29 cellular contexts compared by ENCODE assay signal in the genomic region with DNA sequence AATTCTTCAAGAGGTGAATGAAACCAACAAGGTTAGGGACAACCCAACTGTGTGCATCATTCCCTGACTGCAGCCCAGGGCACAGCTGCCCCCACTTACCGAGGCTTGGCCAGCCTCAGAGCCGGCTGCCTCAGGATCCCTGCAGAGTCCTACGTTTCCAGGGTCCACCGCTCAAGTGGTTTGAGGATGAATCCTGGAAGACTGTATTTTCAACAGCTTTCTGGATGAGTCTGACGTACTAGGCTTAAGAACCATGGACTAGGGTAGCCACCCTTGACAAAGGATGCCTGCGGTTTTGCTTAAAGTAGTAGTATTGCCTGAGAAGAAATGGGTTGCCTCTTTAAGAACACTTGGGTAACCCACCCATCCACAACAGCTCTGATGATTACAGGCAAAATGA.
"Had no signal": no experiment of that assay in that cellular context is flagged by ENCODE, and none has a peak within 500 bp of the region (broad histone marks: within the 10 kb centered on the region; RNA-seq: fewer than 3 reads in every experiment).

No MANE protein-coding gene starts in this region.

- H3K4me1 Mint-ChIP-seq: stimulated activated effector memory CD8-positive, alpha-beta T cell treated with anti-CD3 and anti-CD28 coated beads, Interleukin-12 subunit alpha, Interleukin-12 subunit beta, amount 100 ng/mL, for 72 hours; stimulated activated memory B cell treated with anti-CD40 and anti-IgM and Interleukin-4, amounts not matched to agents 10 μg/mL and 1 μg/mL and 100 μg/mL, for 72 hours; stimulated activated naive B cell treated with anti-CD40 and anti-IgM and Interleukin-4, amounts not matched to agents 10 μg/mL and 1 μg/mL and 100 μg/mL, for 72 hours; stimulated activated naive CD8-positive, alpha-beta T cell treated with anti-CD3 and anti-CD28 coated beads, Interleukin-15, amount 100 ng/mL, for 72 hours had no signal

- H3K27me3 ChIP-seq: stomach, suprapubic skin, testis, thyroid gland, tibial artery, tibial nerve, transverse colon, upper lobe of left lung, upper lobe of right lung, uterus, vagina had no signal

- ATAC-seq: stimulated activated effector memory CD8-positive, alpha-beta T cell treated with anti-CD3 and anti-CD28 coated beads, Interleukin-12 subunit alpha, Interleukin-12 subunit beta, amount 100 ng/mL, for 72 hours; stimulated activated memory B cell treated with anti-CD40 and anti-IgM and Interleukin-4, amounts not matched to agents 10 μg/mL and 1 μg/mL and 100 μg/mL, for 72 hours; stimulated activated naive B cell treated with anti-CD40 and anti-IgM and Interleukin-4, amounts not matched to agents 10 μg/mL and 1 μg/mL and 100 μg/mL, for 72 hours; stimulated activated naive CD8-positive, alpha-beta T cell treated with anti-CD3 and anti-CD28 coated beads, Interleukin-15, amount 100 ng/mL, for 72 hours; stimulated activated naive CD8-positive, alpha-beta T cell treated with anti-CD3 and anti-CD28 coated beads, Interleukin-15, Interleukin-2, amounts not matched to agents 100 U/mL and 50 U/mL, for 24 hours; upper lobe of right lung had no signal

- H3K9me3 ChIP-seq: stomach, suprapubic skin, testis, thoracic aorta, thyroid gland, tibial artery, tibial nerve, transverse colon, upper lobe of left lung, upper lobe of right lung, uterus, vagina had no signal

- FAIRE-seq: urothelium cell line had no signal

- H3K36me3 Mint-ChIP-seq: stimulated activated effector memory CD8-positive, alpha-beta T cell treated with anti-CD3 and anti-CD28 coated beads, Interleukin-12 subunit alpha, Interleukin-12 subunit beta, amount 100 ng/mL, for 72 hours had no signal

- H3K36me3 ChIP-seq: suprapubic skin, thoracic aorta, thyroid gland, tibial artery, tibial nerve, transverse colon, upper lobe of left lung, upper lobe of right lung, uterus, vagina had no signal

- DNase-seq: stimulated activated CD4-positive, alpha-beta T cell treated with anti-CD3 and anti-CD28 coated beads, Interleukin-2, amount 100 ng/mL, for 48 hours; stimulated activated CD4-positive, alpha-beta T cell treated with anti-CD3 and anti-CD28 coated beads, Interleukin-4, amount 100 ng/mL, for 1 hour; stimulated activated CD4-positive, alpha-beta T cell treated with anti-CD3 and anti-CD28 coated beads, Interleukin-4, amount 100 ng/mL, for 24 hours; stimulated activated CD4-positive, alpha-beta T cell treated with anti-CD3 and anti-CD28 coated beads, Interleukin-4, amount 100 ng/mL, for 4 hours; stimulated activated CD8-positive, alpha-beta memory T cell treated with anti-CD3 and anti-CD28 coated beads, Interleukin-4, amount 100 ng/mL, for 48 hours; stimulated activated naive B cell treated with anti-CD40 and anti-IgM and Interleukin-4, amounts not matched to agents 10 μg/mL and 1 μg/mL and 100 μg/mL, for 72 hours; stimulated activated naive CD4-positive, alpha-beta T cell; stimulated activated naive CD4-positive, alpha-beta T cell treated with Interleukin-2 at 50 U/mL for 16 hours; stimulated activated naive CD8-positive, alpha-beta T cell treated with anti-CD3 and anti-CD28 coated beads, Interleukin-15, amount 100 ng/mL, for 72 hours; stimulated activated naive CD8-positive, alpha-beta T cell treated with anti-CD3 and anti-CD28 coated beads, Interleukin-15, Interleukin-2, amounts not matched to agents 100 U/mL and 50 U/mL, for 24 hours; stomach; substantia nigra; testis; thyroid gland; tibial artery; transverse colon; trophoblast cell; upper lobe of right lung; uterus had no signal

- H3K4me3 ChIP-seq: stomach, suprapubic skin, testis, thoracic aorta, thyroid gland, tibial artery, tibial nerve, transverse colon, upper lobe of left lung, upper lobe of right lung, uterus, vagina had no signal

- H3K27me3 Mint-ChIP-seq: stimulated activated memory B cell treated with anti-CD40 and anti-IgM and Interleukin-4, amounts not matched to agents 10 μg/mL and 1 μg/mL and 100 μg/mL, for 72 hours; stimulated activated naive B cell treated with anti-CD40 and anti-IgM and Interleukin-4, amounts not matched to agents 10 μg/mL and 1 μg/mL and 100 μg/mL, for 72 hours; stimulated activated naive CD8-positive, alpha-beta T cell treated with anti-CD3 and anti-CD28 coated beads, Interleukin-15, amount 100 ng/mL, for 72 hours; stimulated activated naive CD8-positive, alpha-beta T cell treated with anti-CD3 and anti-CD28 coated beads, Interleukin-15, Interleukin-2, amounts not matched to agents 100 ng/mL and 50 ng/mL, for 24 hours had no signal

- H3K9me3 Mint-ChIP-seq: stimulated activated effector memory CD8-positive, alpha-beta T cell treated with anti-CD3 and anti-CD28 coated beads, Interleukin-12 subunit alpha, Interleukin-12 subunit beta, amount 100 ng/mL, for 72 hours; stimulated activated memory B cell treated with anti-CD40 and anti-IgM and Interleukin-4, amounts not matched to agents 10 μg/mL and 1 μg/mL and 100 μg/mL, for 72 hours; stimulated activated naive B cell treated with anti-CD40 and anti-IgM and Interleukin-4, amounts not matched to agents 10 μg/mL and 1 μg/mL and 100 μg/mL, for 72 hours; stimulated activated naive CD8-positive, alpha-beta T cell treated with anti-CD3 and anti-CD28 coated beads, Interleukin-15, amount 100 ng/mL, for 72 hours; stimulated activated naive CD8-positive, alpha-beta T cell treated with anti-CD3 and anti-CD28 coated beads, Interleukin-15, Interleukin-2, amounts not matched to agents 100 ng/mL and 50 ng/mL, for 24 hours; type B pancreatic cell had no signal

- H3K27ac ChIP-seq: stomach, suprapubic skin, testis, thoracic aorta, thyroid gland, tibial artery, tibial nerve, transverse colon, upper lobe of left lung, upper lobe of right lung, uterus, vagina had no signal

- H3K27ac Mint-ChIP-seq: stimulated activated effector memory CD8-positive, alpha-beta T cell treated with anti-CD3 and anti-CD28 coated beads, Interleukin-12 subunit alpha, Interleukin-12 subunit beta, amount 100 ng/mL, for 72 hours; stimulated activated memory B cell treated with anti-CD40 and anti-IgM and Interleukin-4, amounts not matched to agents 10 μg/mL and 1 μg/mL and 100 μg/mL, for 72 hours; stimulated activated naive B cell treated with anti-CD40 and anti-IgM and Interleukin-4, amounts not matched to agents 10 μg/mL and 1 μg/mL and 100 μg/mL, for 72 hours; stimulated activated naive CD8-positive, alpha-beta T cell treated with anti-CD3 and anti-CD28 coated beads, Interleukin-15, amount 100 ng/mL, for 72 hours; stimulated activated naive CD8-positive, alpha-beta T cell treated with anti-CD3 and anti-CD28 coated beads, Interleukin-15, Interleukin-2, amounts not matched to agents 100 ng/mL and 50 ng/mL, for 24 hours; type B pancreatic cell had no signal

- H3K4me3 Mint-ChIP-seq: stimulated activated effector memory CD8-positive, alpha-beta T cell treated with anti-CD3 and anti-CD28 coated beads, Interleukin-12 subunit alpha, Interleukin-12 subunit beta, amount 100 ng/mL, for 72 hours; stimulated activated memory B cell treated with anti-CD40 and anti-IgM and Interleukin-4, amounts not matched to agents 10 μg/mL and 1 μg/mL and 100 μg/mL, for 72 hours; stimulated activated naive B cell treated with anti-CD40 and anti-IgM and Interleukin-4, amounts not matched to agents 10 μg/mL and 1 μg/mL and 100 μg/mL, for 72 hours; stimulated activated naive CD8-positive, alpha-beta T cell treated with anti-CD3 and anti-CD28 coated beads, Interleukin-15, amount 100 ng/mL, for 72 hours; stimulated activated naive CD8-positive, alpha-beta T cell treated with anti-CD3 and anti-CD28 coated beads, Interleukin-15, Interleukin-2, amounts not matched to agents 100 ng/mL and 50 ng/mL, for 24 hours; type B pancreatic cell had no signal

- H3K4me1 ChIP-seq: stomach, suprapubic skin, tibial artery, tibial nerve, transverse colon, upper lobe of left lung, upper lobe of right lung, uterus, vagina had no signal
